ENCODE assay signal across 8 cellular contexts in genomic region chr19:36214388-36215275, GRCh38.
DNase-seq lines count a peak whose midpoint lies in the region; ATAC-seq and TF ChIP-seq lines count a peak whose summit lies in the region.

ZNF146 (plus strand) TSS chr19:36215106; CDS start chr19:36236441, 21,335 bp downstream.
ZNF565 (minus strand) TSS chr19:36214665; CDS start chr19:36201985, 12,680 bp downstream.

- H3K9me3 ChIP-seq in OCI-LY1 (ENCODE audit: low read length), result peaks cover 3% of the 10 kb centered on the region

- no peak within 1 kb of the TSS for H2AFZ ChIP-seq in OCI-LY1 (ENCODE audit: low read length)

- H3K9ac ChIP-seq in OCI-LY1 (ENCODE audit: low read length), result peak within 1 kb of the TSS; percentile 89

- peak; percentile 99 for DNase-seq in DMS114 treated with DMSO at 0.1 percent for 48 hours (lab: John Stamatoyannopoulos, UW; ENCODE audit: unreplicated experiment)
- DNase-seq in HuH-7 (ENCODE audit: low spot score), result peak; percentile 93
- DNase-seq in activated T-cell treated with anti-CD3 and anti-CD28 coated beads for 1 hour (ENCODE audit: low read depth), result peak; percentile 89
- DNase-seq in epithelial cell of prostate (ENCODE audit: low read depth, low spot score), result peak; percentile 91
- DNase-seq in middle frontal gyrus (ENCODE audit: extremely low spot score, low spot score), result peak; percentile 96
- peak; percentile 88 to 89 for DNase-seq in stimulated activated CD8-positive, alpha-beta memory T cell treated with anti-CD3 and anti-CD28 coated beads, Interleukin-2, amount 100 ng/mL, for 1 hour (ENCODE audit: low read depth in 2 of 2)

- H4K20me1 ChIP-seq in OCI-LY1 (ENCODE audit: insufficient read depth, low read length), result no peaks in the 10 kb centered on the region

- H3K79me2 ChIP-seq in OCI-LY1 (ENCODE audit: insufficient read depth, low read length), result peaks cover 44% of the 10 kb centered on the region

- no peak for TF ChIP-seq CTCF in OCI-LY1 (IDR thresholded peaks at IDR 0.05; ENCODE audit: low read length)

- ATAC-seq in GM21528 (IDR thresholded peaks at IDR 0.05; ENCODE audit: low FRiP score, unreplicated experiment), result peak; percentile 87

- H3F3A ChIP-seq in OCI-LY1 (ENCODE audit: insufficient read depth, low read length), result no peaks in the 10 kb centered on the region

- H3K4me1 ChIP-seq in OCI-LY1 (ENCODE audit: insufficient read depth, low read length, severe bottlenecking), result peaks cover 15% of the 10 kb centered on the region

- peak within 1 kb of the TSS; percentile 96 for H3K4me2 ChIP-seq in OCI-LY1 (ENCODE audit: low read length)

- H3K9me2 ChIP-seq in OCI-LY1 (ENCODE audit: low read depth, low read length), result no peaks in the 10 kb centered on the region

- no peaks in the 10 kb centered on the region for H3K27me3 ChIP-seq in OCI-LY1 (ENCODE audit: insufficient read depth, low read length)

- H3K27ac ChIP-seq in OCI-LY1 (ENCODE audit: low read depth, low read length, poor library complexity, severe bottlenecking), result peak within 1 kb of the TSS; percentile 80
- H3K27ac ChIP-seq in epithelial cell of prostate, result peak within 1 kb of the TSS; percentile 87

- peak within 1 kb of the TSS; percentile 85 for H3K4me3 ChIP-seq in OCI-LY1 (ENCODE audit: low read depth, low read length, poor library complexity, severe bottlenecking)

- peaks cover 27% of the 10 kb centered on the region for H3K36me3 ChIP-seq in OCI-LY1 (ENCODE audit: insufficient read depth, low read length)

Comparison
In these comparisons a context has a peak if more than half of its experiments do, and no peak if none do; other contexts are left out.
1. Peak in every context shown above with its lines: DNase-seq, ATAC-seq, H3K4me3 ChIP-seq and H3K27ac ChIP-seq.